ENCODE assay signal across 13 cellular contexts in genomic region chr1:208219098-208219658, GRCh38. TPM values are rescaled to one million over a fixed set of nuclear protein-coding genes. Genes with fewer than 3 reads are reported as not detected.
DNase-seq lines count a peak whose midpoint lies in the region; ATAC-seq and TF ChIP-seq lines count a peak whose summit lies in the region.
"Had no signal": no experiment of that assay in that cellular context is flagged by ENCODE, and none has a peak within 500 bp of the region (broad histone marks: within the 10 kb centered on the region; RNA-seq: fewer than 3 reads in every experiment).

No MANE protein-coding gene starts in this region.

- intact Hi-C loops in lower lobe of right lung (cut with DNase I), result no loop called here
- intact Hi-C loops in stomach (cut with DNase I; ENCODE audit: low total_unique reads), result no loop called here

- DNase-seq in HPDE6-E6E7 (ENCODE audit: extremely low spot score) (peak; percentile 80), coronary artery (ENCODE audit: low spot score) (no peak), lower lobe of right lung (no peak), stomach (no peak)
- no peak for DNase-seq in stimulated activated naive B cell treated with anti-CD40 and anti-IgM and Interleukin-4, amounts not matched to agents 10 μg/mL and 1 μg/mL and 100 μg/mL, for 72 hours
- DNase-seq: activated CD4-positive, alpha-beta memory T cell treated with anti-CD3 and anti-CD28 coated beads, Interleukin-2, amount 10 ng/mL, durations not matched to agents 7 days and 5 days; activated gamma-delta T cell treated with Interleukin-2 at 50 U/mL for 16 hours; NCI-H187 had no signal

- ATAC-seq in lower lobe of right lung, result no peak
- ATAC-seq in HG02884 (IDR thresholded peaks at IDR 0.05; ENCODE audit: unreplicated experiment), result no peak
- no peak for ATAC-seq in GM21515 (IDR thresholded peaks at IDR 0.05; ENCODE audit: unreplicated experiment)
- ATAC-seq in stimulated activated naive B cell treated with anti-CD40 and anti-IgM and Interleukin-4, amounts not matched to agents 10 μg/mL and 1 μg/mL and 100 μg/mL, for 72 hours (replicated peaks), result no peak
- no peak for ATAC-seq in HG03378 (IDR thresholded peaks at IDR 0.05; ENCODE audit: unreplicated experiment)

- no peaks in the 10 kb centered on the region for H3K9me3 Mint-ChIP-seq in stimulated activated naive B cell treated with anti-CD40 and anti-IgM and Interleukin-4, amounts not matched to agents 10 μg/mL and 1 μg/mL and 100 μg/mL, for 72 hours
- H3K9me3 Mint-ChIP-seq: activated CD4-positive, alpha-beta memory T cell treated with anti-CD3 and anti-CD28 coated beads, Interleukin-2, amount 10 ng/mL, durations not matched to agents 7 days and 5 days; T-helper 1 cell treated with Interleukin-12 subunit alpha and Interleukin-12 subunit beta and Interleukin-4 antibody, amounts not matched to agents 30 μg/mL and 1 μg/mL, for 36 hours had no signal

- H3K4me1 ChIP-seq in lower lobe of right lung, result peaks cover 87% of the 10 kb centered on the region
- peaks cover 18 to 79% (median 48%) of the 10 kb centered on the region in 4 donors for H3K4me1 ChIP-seq in stomach

- WGBS in stomach, 5 donors, result 82 to 88% (median 82%) methylated on average over 5 of the region's 5 CpGs

- peaks cover 5% of the 10 kb centered on the region in 2 donors for H3K4me1 Mint-ChIP-seq in stimulated activated naive B cell treated with anti-CD40 and anti-IgM and Interleukin-4, amounts not matched to agents 10 μg/mL and 1 μg/mL and 100 μg/mL, for 72 hours
- H3K4me1 Mint-ChIP-seq: activated CD4-positive, alpha-beta memory T cell treated with anti-CD3 and anti-CD28 coated beads, Interleukin-2, amount 10 ng/mL, durations not matched to agents 7 days and 5 days; B cell had no signal

- H3K4me3 ChIP-seq in coronary artery (peak overlapping the region; percentile 11), lower lobe of right lung (no peak overlapping the region), stomach (no peak overlapping the region)

- TF ChIP-seq CTCF in coronary artery (IDR thresholded peaks at IDR 0.05), result no peak
- no peak for TF ChIP-seq CTCF in lower lobe of right lung (IDR thresholded peaks at IDR 0.05)
- TF ChIP-seq CTCF in stomach (IDR thresholded peaks at IDR 0.05), result no peak

- TF ChIP-seq EP300 in stomach (IDR thresholded peaks at IDR 0.05), result no peak

- H3K27ac ChIP-seq in coronary artery (peak overlapping the region; percentile 79 to 86), lower lobe of right lung (peak overlapping the region; percentile 61), stomach (peak overlapping the region in 4 of 5 donors; percentile 60 to 77 (median 70))

- H3K4me3 Mint-ChIP-seq in stimulated activated naive B cell treated with anti-CD40 and anti-IgM and Interleukin-4, amounts not matched to agents 10 μg/mL and 1 μg/mL and 100 μg/mL, for 72 hours, result no peak overlapping the region
- H3K4me3 Mint-ChIP-seq: activated CD4-positive, alpha-beta memory T cell treated with anti-CD3 and anti-CD28 coated beads, Interleukin-2, amount 10 ng/mL, durations not matched to agents 7 days and 5 days; B cell; T-helper 1 cell treated with Interleukin-12 subunit alpha and Interleukin-12 subunit beta and Interleukin-4 antibody, amounts not matched to agents 30 μg/mL and 1 μg/mL, for 36 hours had no signal

- TF ChIP-seq POLR2A in stomach (IDR thresholded peaks at IDR 0.05), result no peak

- H3K36me3 ChIP-seq in lower lobe of right lung (peaks cover 31% of the 10 kb centered on the region), stomach (peaks cover 27 to 36% (median 30%) of the 10 kb centered on the region in 4 donors)

- H3K9me3 ChIP-seq in lower lobe of right lung (no peaks in the 10 kb centered on the region), stomach (no peaks in the 10 kb centered on the region)

- H3K27ac Mint-ChIP-seq in stimulated activated naive B cell treated with anti-CD40 and anti-IgM and Interleukin-4, amounts not matched to agents 10 μg/mL and 1 μg/mL and 100 μg/mL, for 72 hours, result no peak overlapping the region
- H3K27ac Mint-ChIP-seq: activated CD4-positive, alpha-beta memory T cell treated with anti-CD3 and anti-CD28 coated beads, Interleukin-2, amount 10 ng/mL, durations not matched to agents 7 days and 5 days; B cell; T-helper 1 cell treated with Interleukin-12 subunit alpha and Interleukin-12 subunit beta and Interleukin-4 antibody, amounts not matched to agents 30 μg/mL and 1 μg/mL, for 36 hours had no signal

- H3K27me3 Mint-ChIP-seq in stimulated activated naive B cell treated with anti-CD40 and anti-IgM and Interleukin-4, amounts not matched to agents 10 μg/mL and 1 μg/mL and 100 μg/mL, for 72 hours, result peaks cover 12% of the 10 kb centered on the region in 2 donors

- peaks cover 0 to 4% of the 10 kb centered on the region in 2 donors for H3K36me3 Mint-ChIP-seq in stimulated activated naive B cell treated with anti-CD40 and anti-IgM and Interleukin-4, amounts not matched to agents 10 μg/mL and 1 μg/mL and 100 μg/mL, for 72 hours

- H3K27me3 ChIP-seq in lower lobe of right lung (ENCODE audit: low read depth), result no peaks in the 10 kb centered on the region
- H3K27me3 ChIP-seq in stomach, result no peaks in the 10 kb centered on the region

RNA-seq across cellular contexts. Expression of gene PLXNA2, which starts 25.0 kb away (rescaled TPM):
- total RNA-seq in lower lobe of right lung, result 83.9 TPM
- total RNA-seq in stomach, result 100 to 1,000 TPM in 1 of 5 donors, 10 to 100 TPM in 4; 21.0 to 185 (median 39.7) TPM
- 10 to 100 TPM in 1 of 3 donors, 1 to 10 TPM in 2; 2.7 to 13.9 (median 4.0) TPM for polyA plus RNA-seq in stomach
